ENCODE assay signal across 9 cellular contexts in the genomic region with DNA sequence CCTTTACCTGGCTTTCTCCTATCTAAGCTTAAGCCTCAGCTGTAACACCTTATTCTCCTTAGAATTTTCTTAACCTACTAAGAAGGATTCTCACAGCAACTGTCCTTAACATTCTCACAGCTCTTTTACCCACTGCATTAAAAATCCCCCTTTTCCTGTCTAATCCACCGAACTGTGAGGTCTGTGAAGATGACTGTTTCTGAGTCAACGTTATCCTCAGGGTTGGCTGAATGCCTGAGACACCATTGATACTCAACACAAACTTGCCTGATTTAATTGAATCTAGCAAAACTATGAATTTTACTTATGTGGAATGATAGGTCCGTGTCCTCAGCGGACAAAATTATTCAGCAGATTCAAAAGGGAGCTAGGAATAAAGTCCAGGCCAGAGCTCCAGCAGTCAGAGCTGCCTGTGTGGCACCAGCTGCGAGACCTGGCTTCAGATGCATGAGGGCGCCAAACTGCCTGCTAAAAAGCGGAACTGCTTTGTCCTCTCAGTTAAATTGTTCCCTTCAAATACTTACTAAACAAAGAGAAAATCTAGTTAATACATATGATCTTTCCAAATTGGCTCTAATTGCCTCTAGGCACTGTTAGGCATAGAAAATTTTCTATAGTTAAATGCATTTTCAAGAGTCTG. TPM values are rescaled to one million over a fixed set of nuclear protein-coding genes. Genes with fewer than 3 reads are reported as not detected.
DNase-seq lines count a peak whose midpoint lies in the region; ATAC-seq and TF ChIP-seq lines count a peak whose summit lies in the region.
"Had no signal": no experiment of that assay in that cellular context is flagged by ENCODE, and none has a peak within 500 bp of the region (broad histone marks: within the 10 kb centered on the region; RNA-seq: fewer than 3 reads in every experiment).

No MANE protein-coding gene starts in this region.

- H3K36me3 Mint-ChIP-seq in activated T-helper 17 cell treated with anti-CD3 and anti-CD28 coated beads, Interleukin-2, amount 50 U/mL, for 72 hours (ENCODE audit: low read depth) = no peaks in the 10 kb centered on the region

- in situ Hi-C loops in astrocyte of the spinal cord (cut with HindIII; ENCODE audit: low sequenced_read_pairs) = no loop called here

- H3K4me1 Mint-ChIP-seq in activated T-helper 17 cell treated with anti-CD3 and anti-CD28 coated beads, Interleukin-2, amount 50 U/mL, for 72 hours = no peaks in the 10 kb centered on the region

- TF ChIP-seq CTCF in astrocyte of the spinal cord (IDR thresholded peaks at IDR 0.05; ENCODE audit: low read depth, low read length) = peak; percentile 45

- H3K27ac Mint-ChIP-seq in activated T-helper 17 cell treated with anti-CD3 and anti-CD28 coated beads, Interleukin-2, amount 50 U/mL, for 72 hours = no peak overlapping the region

- no peak overlapping the region for H3K4me3 ChIP-seq in astrocyte of the spinal cord (ENCODE audit: low read depth, low read length)

- no peak overlapping the region for H3K4me3 Mint-ChIP-seq in activated T-helper 17 cell treated with anti-CD3 and anti-CD28 coated beads, Interleukin-2, amount 50 U/mL, for 72 hours

- ATAC-seq in GM21723 (IDR thresholded peaks at IDR 0.05; ENCODE audit: unreplicated experiment) = peak; percentile 65
- ATAC-seq in activated T-helper 17 cell treated with anti-CD3 and anti-CD28 coated beads, Interleukin-2, amount 50 U/mL, for 72 hours (replicated peaks) = no peak

- no peaks in the 10 kb centered on the region for H3K9me3 Mint-ChIP-seq in activated T-helper 17 cell treated with anti-CD3 and anti-CD28 coated beads, Interleukin-2, amount 50 U/mL, for 72 hours

- H3K27me3 Mint-ChIP-seq in activated T-helper 17 cell treated with anti-CD3 and anti-CD28 coated beads, Interleukin-2, amount 50 U/mL, for 72 hours = peaks cover 9% of the 10 kb centered on the region

- DNase-seq in NCI-H1694 (lab: John Stamatoyannopoulos, UW) (peak; percentile 5), astrocyte of the spinal cord (ENCODE audit: low read depth, low spot score) (peak; percentile 56), renal cortical epithelial cell (ENCODE audit: low read depth) (peak; percentile 15), AG08396 (ENCODE audit: low spot score) (no peak), HPDE6-E6E7 (ENCODE audit: extremely low spot score) (no peak)
- DNase-seq in activated CD4-positive, alpha-beta T cell treated with anti-CD3 and anti-CD28 coated beads, Interleukin-2, amount 50 U/mL, for 4 hours = no peak
- DNase-seq: activated CD4-positive, CD25-positive, alpha-beta regulatory T cell treated with anti-CD3 and anti-CD28 coated beads, Interleukin-2, amount 50 U/mL, for 72 hours had no signal

RNA-seq across cellular contexts. Expression of a gene that starts 33.4 kb away (rescaled TPM):
- total RNA-seq in renal cortical epithelial cell = 1.6 and 3.0 TPM in 2 replicates
- 10 to 100 TPM in 1 of 2 donors, 1 to 10 TPM in 1; 6.1 to 10.5 TPM for total RNA-seq in activated T-helper 17 cell treated with anti-CD3 and anti-CD28 coated beads, Interleukin-2, amount 50 U/mL, for 72 hours

Comparison
In these comparisons a context has a peak if more than half of its experiments do, and no peak if none do; other contexts are left out.
1. DNase-seq: peak in NCI-H1694 (single experiment), astrocyte of the spinal cord (single experiment) and renal cortical epithelial cell (single experiment); none in activated CD4-positive, alpha-beta T cell treated with anti-CD3 and anti-CD28 coated beads, Interleukin-2, amount 50 U/mL, for 4 hours (0 of 2), AG08396 (single experiment) and HPDE6-E6E7 (single experiment).